9 cellular contexts compared by ENCODE assay signal in the genomic region with DNA sequence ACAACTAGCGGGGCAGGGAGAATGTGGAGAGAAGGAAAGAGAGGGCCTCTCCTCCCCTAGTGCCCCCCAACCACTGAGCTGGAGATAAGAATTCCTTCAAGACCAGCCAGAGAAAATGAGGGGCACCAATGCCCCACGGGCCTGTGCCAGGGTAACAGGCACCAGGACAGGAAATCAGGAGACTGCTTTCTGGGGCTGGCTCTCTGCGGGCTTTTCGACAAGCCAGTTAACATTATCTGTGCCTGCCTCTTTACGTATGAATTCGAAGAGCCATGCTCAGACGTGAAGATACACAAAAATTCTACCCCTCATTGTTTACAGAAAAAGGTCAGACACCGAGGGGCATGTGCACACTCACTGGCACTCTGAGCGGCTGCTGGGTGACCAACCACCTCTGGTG. TPM values are rescaled to one million over a fixed set of nuclear protein-coding genes. Genes with fewer than 3 reads are reported as not detected.
DNase-seq lines count a peak whose midpoint lies in the region; ATAC-seq and TF ChIP-seq lines count a peak whose summit lies in the region.
"Had no signal": no experiment of that assay in that cellular context is flagged by ENCODE, and none has a peak within 500 bp of the region (broad histone marks: within the 10 kb centered on the region; RNA-seq: fewer than 3 reads in every experiment).

No MANE protein-coding gene starts in this region.

- no peak for TF ChIP-seq RAD21 in SK-N-SH (IDR thresholded peaks at IDR 0.05; ENCODE audit: low read length)

- peak overlapping the region; percentile 38 for H3K9ac ChIP-seq in SK-N-SH

- intact Hi-C loops in prostate gland (cut with DNase I) = no loop called here

- 33% methylated on average over 9 of the region's 9 CpGs for WGBS in SK-N-SH (ENCODE audit: low lambda C conversion rate)
- WGBS in prostate gland = 19% methylated on average over 9 of the region's 9 CpGs

- H3K9me2 ChIP-seq in SK-N-SH = no peaks in the 10 kb centered on the region

- POLR2A ChIA-PET in CD8-positive, alpha-beta memory T cell (lab: Charles Lee) = interaction anchor here (1.0 to 5.5 kb wide), 4 partner anchors 29 to 51 kb away, joined by 3 to 76 read pairs (median 32); partner anchors contain the start of gene MYH9
- POLR2A ChIA-PET in SK-N-SH (lab: Yijun Ruan, JAX) = no interaction called here

- H3K27me3 ChIP-seq in CD8-positive, alpha-beta memory T cell (ENCODE audit: insufficient read depth, low read length, poor library complexity, severe bottlenecking) = no peaks in the 10 kb centered on the region
- no peaks in the 10 kb centered on the region for H3K27me3 ChIP-seq in SK-N-SH (ENCODE audit: insufficient read depth)
- no peaks in the 10 kb centered on the region for H3K27me3 ChIP-seq in prostate gland (replicated peaks; ENCODE audit: insufficient read depth)

- no peak for TF ChIP-seq CTCF in SK-N-SH (IDR thresholded peaks at IDR 0.05)
- no peak for TF ChIP-seq CTCF in prostate gland (IDR thresholded peaks at IDR 0.05)

- H3K9me3 Mint-ChIP-seq in CD8-positive, alpha-beta memory T cell = no peaks in the 10 kb centered on the region

- CTCF ChIA-PET in CD8-positive, alpha-beta memory T cell (lab: Charles Lee) = interaction anchor here (1.2 to 8.1 kb wide), 8 partner anchors 10 to 151 kb away, joined by 3 to 48 read pairs (median 5); partner anchors contain the start of gene MYH9
- CTCF ChIA-PET in SK-N-SH (lab: Yijun Ruan, JAX) = interaction anchor here (0.7 to 4.9 kb wide), 2 partner anchors 35 to 135 kb away, joined by 3 to 34 read pairs; no protein-coding TSS in a partner anchor

- peak overlapping the region; percentile 85 to 94 (median 89) for H3K4me3 Mint-ChIP-seq in CD8-positive, alpha-beta memory T cell

- peak overlapping the region; percentile 18 for H3K4me3 ChIP-seq in CD8-positive, alpha-beta memory T cell (ENCODE audit: low read length)
- H3K4me3 ChIP-seq in SK-N-SH (ENCODE audit: low read depth in 2 of 2, low read length in 1 of 2) = no peak overlapping the region
- no peak overlapping the region for H3K4me3 ChIP-seq in prostate gland

- peaks cover 99% of the 10 kb centered on the region for H3K4me1 ChIP-seq in CD8-positive, alpha-beta memory T cell (ENCODE audit: insufficient read depth, low read length)
- peaks cover 48 to 93% of the 10 kb centered on the region in 2 experiments for H3K4me1 ChIP-seq in SK-N-SH (ENCODE audit: control insufficient read depth in 1 of 2, insufficient read depth in 2 of 2, low read depth in 1 of 2, low read length in 1 of 2)
- peaks cover 73% of the 10 kb centered on the region for H3K4me1 ChIP-seq in prostate gland (replicated peaks)

- DNase-seq in CD8-positive, alpha-beta memory T cell = no peak
- DNase-seq in SK-N-SH (no peak), epithelial cell of prostate (ENCODE audit: low read depth, low spot score) (no peak), prostate gland (ENCODE audit: low spot score) (no peak), NCI-H524 treated with DMSO at 0.1 percent for 48 hours (lab: John Stamatoyannopoulos, UW) (no peak), GM19238 (ENCODE audit: insufficient read length, low spot score) (no peak), left lobe of liver (ENCODE audit: low spot score) (no peak)
- DNase-seq: NCI-H1436 had no signal

- no peak overlapping the region for H2AFZ ChIP-seq in SK-N-SH (ENCODE audit: low read depth)

- TF ChIP-seq POLR2A in prostate gland (IDR thresholded peaks at IDR 0.05) = no peak

- ATAC-seq in HG02763 (IDR thresholded peaks at IDR 0.05; ENCODE audit: unreplicated experiment) (no peak), left lobe of liver (no peak)

- H3K27me3 Mint-ChIP-seq in CD8-positive, alpha-beta memory T cell = peaks cover 0 to 4% of the 10 kb centered on the region in 2 donors

- H3F3A ChIP-seq in SK-N-SH (replicated peaks; ENCODE audit: insufficient read depth) = peaks cover 98% of the 10 kb centered on the region

- H3K79me2 ChIP-seq in SK-N-SH (ENCODE audit: insufficient read depth) = peaks cover 99% of the 10 kb centered on the region

- peak overlapping the region; percentile 94 to 100 (median 99) for H3K27ac Mint-ChIP-seq in CD8-positive, alpha-beta memory T cell

- TF ChIP-seq EP300 in SK-N-SH (IDR thresholded peaks at IDR 0.05; ENCODE audit: borderline replicate concordance in 1 of 2, low read depth in 1 of 2, low read length in 1 of 2) = no peak; a peak in 1 of 4 replicates

- peak overlapping the region; percentile 27 for H3K27ac ChIP-seq in CD8-positive, alpha-beta memory T cell (ENCODE audit: low read depth, low read length)
- H3K27ac ChIP-seq in SK-N-SH (ENCODE audit: low read depth in 2 of 2, low read length in 1 of 2) (peak overlapping the region; percentile 84 to 98), epithelial cell of prostate (peak overlapping the region; percentile 99), prostate gland (peak overlapping the region; percentile 94 to 96)

- peaks cover 12 to 89% (median 31%) of the 10 kb centered on the region in 3 donors for H3K36me3 Mint-ChIP-seq in CD8-positive, alpha-beta memory T cell

- peaks cover 87 to 98% (median 98%) of the 10 kb centered on the region in 3 donors for H3K4me1 Mint-ChIP-seq in CD8-positive, alpha-beta memory T cell

- no peaks in the 10 kb centered on the region for H3K9me3 ChIP-seq in CD8-positive, alpha-beta memory T cell (ENCODE audit: low read length)
- H3K9me3 ChIP-seq in SK-N-SH = no peaks in the 10 kb centered on the region
- no peaks in the 10 kb centered on the region for H3K9me3 ChIP-seq in prostate gland

- peak overlapping the region; percentile 44 for H3K4me2 ChIP-seq in SK-N-SH

- peaks cover 50% of the 10 kb centered on the region for H3K36me3 ChIP-seq in CD8-positive, alpha-beta memory T cell (ENCODE audit: insufficient read depth, low read length)
- H3K36me3 ChIP-seq in SK-N-SH (replicated peaks in 1 of 2; ENCODE audit: control insufficient read depth in 1 of 2, insufficient read depth in 2 of 2, low read length in 1 of 2) = peaks cover 43 to 64% of the 10 kb centered on the region in 2 experiments
- H3K36me3 ChIP-seq in prostate gland = peaks cover 0 to 3% of the 10 kb centered on the region in 2 donors

- peaks cover 34% of the 10 kb centered on the region for H4K20me1 ChIP-seq in SK-N-SH (ENCODE audit: insufficient read depth)

TF ChIP-seq in SK-N-SH, 30 proteins besides CTCF, POLR2A, EP300 and RAD21:
- TF ChIP-seq, protein P1, sequence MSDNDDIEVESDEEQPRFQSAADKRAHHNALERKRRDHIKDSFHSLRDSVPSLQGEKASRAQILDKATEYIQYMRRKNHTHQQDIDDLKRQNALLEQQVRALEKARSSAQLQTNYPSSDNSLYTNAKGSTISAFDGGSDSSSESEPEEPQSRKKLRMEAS (IDR thresholded peaks at IDR 0.05; ENCODE audit: low read depth) = 0 out of 2 replicates have a peak, but pooled peaks have one; percentile 0
- TF ChIP-seq EZH2phosphoT487 (IDR thresholded peaks at IDR 0.05; ENCODE audit: borderline replicate concordance, low read depth) (no peak), TEAD4 (IDR thresholded peaks at IDR 0.05; ENCODE audit: borderline replicate concordance, insufficient read depth) (0 out of 2 replicates have a peak, but pooled peaks have one; percentile 1)

RNA-seq across cellular contexts. Expression of gene MYH9, which starts 52.1 kb away (rescaled TPM):
- 100 to 1,000 TPM; 680 to 684 TPM for total RNA-seq in CD8-positive, alpha-beta memory T cell
- 425 TPM for polyA plus RNA-seq in CD8-positive, alpha-beta memory T cell
- 202 and 303 TPM in 2 replicates for polyA plus RNA-seq in SK-N-SH (2012; rRNA removed)
- polyA plus RNA-seq in SK-N-SH (2012; cell fraction: cytosol; rRNA removed) = 181 and 225 TPM in 2 replicates
- 401 and 439 TPM in 2 replicates for polyA plus RNA-seq in SK-N-SH (2012; cell fraction: nucleus; rRNA removed)
- total RNA-seq in prostate gland (100 to 1,000 TPM; 295 to 329 TPM), left lobe of liver (204 TPM)

Comparison
In these comparisons a context has a peak if more than half of its experiments do, and no peak if none do; other contexts are left out.
1. H3K27ac ChIP-seq: peak in every context shown above with its lines; median percentile 99 in epithelial cell of prostate; 95 in prostate gland; 91 in SK-N-SH; 27 in CD8-positive, alpha-beta memory T cell.